In genomic region chr1:191757003-191757402, GRCh38 we compare ENCODE assay signal across 27 cellular contexts.
DNase-seq lines count a peak whose midpoint lies in the region; ATAC-seq, FAIRE-seq and TF ChIP-seq lines count a peak whose summit lies in the region.
"Had no signal": no experiment of that assay in that cellular context is flagged by ENCODE, and none has a peak within 500 bp of the region (broad histone marks: within the 10 kb centered on the region; RNA-seq: fewer than 3 reads in every experiment).

No MANE protein-coding gene starts in this region.

- H3K27me3 ChIP-seq in SK-N-SH (ENCODE audit: insufficient read depth) (no peaks in the 10 kb centered on the region), astrocyte (ENCODE audit: insufficient read depth, low read length) (no peaks in the 10 kb centered on the region), thyroid gland (no peaks in the 10 kb centered on the region)
- H3K27me3 ChIP-seq: esophagus muscularis mucosa, stomach, transverse colon had no signal

- TF ChIP-seq CTCF in SK-N-SH (IDR thresholded peaks at IDR 0.05) (no peak), astrocyte (IDR thresholded peaks at IDR 0.05; ENCODE audit: insufficient read depth, low read depth, low read length) (no peak), thyroid gland (IDR thresholded peaks at IDR 0.05) (no peak)

- H4K20me1 ChIP-seq in SK-N-SH (ENCODE audit: insufficient read depth) (no peaks in the 10 kb centered on the region), astrocyte (ENCODE audit: insufficient read depth, low read length) (no peaks in the 10 kb centered on the region)

- CTCF ChIA-PET in SK-N-SH (lab: Yijun Ruan, JAX): no interaction called here

- ATAC-seq in SK-N-SH treated with all-trans-retinoic acid at 6 μM for 48 hours: no peak
- ATAC-seq: activated CD4-positive, CD25-positive, alpha-beta regulatory T cell treated with anti-CD3 and anti-CD28 coated beads, Interleukin-2, amount 50 U/mL, for 24 hours; effector memory CD8-positive, alpha-beta T cell had no signal

- H3K27ac Mint-ChIP-seq in astrocyte (ENCODE audit: unreplicated experiment): no peak overlapping the region
- H3K27ac Mint-ChIP-seq: activated CD4-positive, alpha-beta memory T cell treated with anti-CD3 and anti-CD28 coated beads for 36 hours; activated naive CD8-positive, alpha-beta T cell treated with anti-CD3 and anti-CD28 coated beads, Interleukin-2, amount 10 ng/mL, durations not matched to agents 7 days and 5 days; B cell; effector memory CD8-positive, alpha-beta T cell had no signal

- H3K4me1 Mint-ChIP-seq in astrocyte (ENCODE audit: low read depth, unreplicated experiment): peaks cover 3% of the 10 kb centered on the region
- H3K4me1 Mint-ChIP-seq: activated naive CD8-positive, alpha-beta T cell treated with anti-CD3 and anti-CD28 coated beads, Interleukin-2, amount 10 ng/mL, durations not matched to agents 7 days and 5 days; B cell; neural crest cell had no signal

- H3K9me3 ChIP-seq in SK-N-SH: no peaks in the 10 kb centered on the region
- H3K9me3 ChIP-seq in astrocyte (ENCODE audit: insufficient read depth, low read depth, low read length): no peaks in the 10 kb centered on the region
- no peaks in the 10 kb centered on the region for H3K9me3 ChIP-seq in thyroid gland
- H3K9me3 ChIP-seq: esophagus muscularis mucosa, stomach, transverse colon had no signal

- no peaks in the 10 kb centered on the region for H3K36me3 ChIP-seq in SK-N-SH (replicated peaks in 1 of 2; ENCODE audit: control insufficient read depth in 1 of 2, insufficient read depth in 2 of 2, low read length in 1 of 2)
- H3K36me3 ChIP-seq in astrocyte (ENCODE audit: insufficient read depth, low read length): no peaks in the 10 kb centered on the region
- no peaks in the 10 kb centered on the region for H3K36me3 ChIP-seq in thyroid gland
- H3K36me3 ChIP-seq: esophagus muscularis mucosa, stomach, transverse colon had no signal

- POLR2A ChIA-PET in SK-N-SH (lab: Yijun Ruan, JAX): no interaction called here

- no peak for TF ChIP-seq EP300 in SK-N-SH (IDR thresholded peaks at IDR 0.05; ENCODE audit: borderline replicate concordance in 1 of 2, low read depth in 1 of 2, low read length in 1 of 2)

- no peaks in the 10 kb centered on the region for H3K36me3 Mint-ChIP-seq in astrocyte (ENCODE audit: low read depth, unreplicated experiment)
- H3K36me3 Mint-ChIP-seq: activated CD4-positive, alpha-beta memory T cell treated with anti-CD3 and anti-CD28 coated beads for 36 hours; activated naive CD8-positive, alpha-beta T cell treated with anti-CD3 and anti-CD28 coated beads, Interleukin-2, amount 10 ng/mL, durations not matched to agents 7 days and 5 days had no signal

- H3K9me3 Mint-ChIP-seq in astrocyte (ENCODE audit: unreplicated experiment): peaks cover 2% of the 10 kb centered on the region

- H3K4me1 ChIP-seq in SK-N-SH (ENCODE audit: control insufficient read depth in 1 of 2, insufficient read depth in 2 of 2, low read depth in 1 of 2, low read length in 1 of 2) (no peaks in the 10 kb centered on the region; a peak in 1 of 4 replicates), astrocyte (ENCODE audit: insufficient read depth, low read length) (no peaks in the 10 kb centered on the region), thyroid gland (no peaks in the 10 kb centered on the region)
- H3K4me1 ChIP-seq: esophagus muscularis mucosa, stomach, transverse colon had no signal

- H3K4me2 ChIP-seq in SK-N-SH: no peak overlapping the region
- no peak overlapping the region for H3K4me2 ChIP-seq in astrocyte (ENCODE audit: low read length)

- no peak for FAIRE-seq in astrocyte (lab: Jason Lieb, UNC)
- FAIRE-seq: colon, H1 had no signal

- H3K4me3 ChIP-seq in SK-N-SH (ENCODE audit: low read depth in 2 of 2, low read length in 1 of 2): no peak overlapping the region
- H3K4me3 ChIP-seq in astrocyte (ENCODE audit: insufficient read depth, low read depth, low read length): no peak overlapping the region
- H3K4me3 ChIP-seq in thyroid gland (replicated peaks in 1 of 3): no peak overlapping the region
- H3K4me3 ChIP-seq: esophagus muscularis mucosa, stomach, transverse colon had no signal

- TF ChIP-seq POLR2A in thyroid gland (IDR thresholded peaks at IDR 0.05): no peak

- H3K9ac ChIP-seq in SK-N-SH (no peak overlapping the region), astrocyte (ENCODE audit: low read length) (no peak overlapping the region)

- no peak for TF ChIP-seq RAD21 in SK-N-SH (IDR thresholded peaks at IDR 0.05; ENCODE audit: low read length)

- H3K79me2 ChIP-seq in SK-N-SH (ENCODE audit: insufficient read depth) (no peaks in the 10 kb centered on the region), astrocyte (ENCODE audit: insufficient read depth, low read length) (no peaks in the 10 kb centered on the region)

- no peaks in the 10 kb centered on the region for H3K9me2 ChIP-seq in SK-N-SH

- no peak overlapping the region for H3K27ac ChIP-seq in SK-N-SH (ENCODE audit: low read depth in 2 of 2, low read length in 1 of 2)
- no peak overlapping the region for H3K27ac ChIP-seq in astrocyte (ENCODE audit: low read depth, low read length)
- H3K27ac ChIP-seq in thyroid gland: no peak overlapping the region
- H3K27ac ChIP-seq: esophagus muscularis mucosa, stomach, transverse colon had no signal

- no peak overlapping the region for H2AFZ ChIP-seq in SK-N-SH (ENCODE audit: low read depth)
- no peak overlapping the region for H2AFZ ChIP-seq in astrocyte (ENCODE audit: low read depth, low read length)

- peak; percentile 17 for DNase-seq in SK-N-SH
- DNase-seq in astrocyte (ENCODE audit: low read depth): peak; percentile 60
- DNase-seq in iris pigment epithelial cell (ENCODE audit: low read depth): peak; percentile 0
- no peak for DNase-seq in thyroid gland
- DNase-seq in NCI-H2107 treated with DMSO at 0.1 percent for 48 hours (lab: John Stamatoyannopoulos, UW; ENCODE audit: unreplicated experiment): no peak
- no peak for DNase-seq in SKM-1 (lab: John Stamatoyannopoulos, UW; ENCODE audit: unreplicated experiment)
- no peak for DNase-seq in iPS-NIHi7 (ENCODE audit: extremely low spot score)
- DNase-seq: 8988T; activated CD4-positive, alpha-beta memory T cell treated with anti-CD3 and anti-CD28 coated beads for 36 hours; activated CD8-positive, alpha-beta memory T cell treated with anti-CD3 and anti-CD28 coated beads, Interleukin-2, amount 50 U/mL, for 48 hours; activated naive CD8-positive, alpha-beta T cell treated with anti-CD3 and anti-CD28 coated beads, Interleukin-2, amount 10 ng/mL, durations not matched to agents 7 days and 5 days; DMS53; effector memory CD8-positive, alpha-beta T cell; kidney glomerular epithelial cell; NCI-H1105 treated with DMSO at 0.1 percent for 48 hours; NCI-H2029 treated with DMSO at 0.1 percent for 48 hours; NCI-H446; SHP77; stomach; transverse colon had no signal

- intact Hi-C loops in thyroid gland (cut with DNase I): no loop called here

- H3F3A ChIP-seq in SK-N-SH (replicated peaks; ENCODE audit: insufficient read depth): no peaks in the 10 kb centered on the region

- H3K27me3 Mint-ChIP-seq in astrocyte (ENCODE audit: low read depth, unreplicated experiment): no peaks in the 10 kb centered on the region
- H3K27me3 Mint-ChIP-seq: activated CD4-positive, alpha-beta memory T cell treated with anti-CD3 and anti-CD28 coated beads for 36 hours; activated naive CD8-positive, alpha-beta T cell treated with anti-CD3 and anti-CD28 coated beads, Interleukin-2, amount 10 ng/mL, durations not matched to agents 7 days and 5 days; B cell; effector memory CD8-positive, alpha-beta T cell had no signal

- H3K4me3 Mint-ChIP-seq in astrocyte (ENCODE audit: unreplicated experiment): no peak overlapping the region
- H3K4me3 Mint-ChIP-seq: activated CD4-positive, alpha-beta memory T cell treated with anti-CD3 and anti-CD28 coated beads for 36 hours; activated naive CD8-positive, alpha-beta T cell treated with anti-CD3 and anti-CD28 coated beads, Interleukin-2, amount 10 ng/mL, durations not matched to agents 7 days and 5 days; B cell; effector memory CD8-positive, alpha-beta T cell; neural crest cell had no signal

TF ChIP-seq in SK-N-SH, 30 proteins besides CTCF, POLR2A, EP300 and RAD21:
- no peak for TF ChIP-seq ELF1 (IDR thresholded peaks at IDR 0.05)
- TF ChIP-seq GATA2 (CRISPR knock-in tag; IDR thresholded peaks at IDR 0.05): 0 out of 2 replicates have a peak, but pooled peaks have one; percentile 21

TF ChIP-seq in SK-N-SH treated with all-trans-retinoic acid at 6 μM for 48 hours, 23 proteins besides CTCF, POLR2A, EP300 and RAD21 (continues in another document):
- no peak for TF ChIP-seq ARNTL (CRISPR knock-in tag; IDR thresholded peaks at IDR 0.05; ENCODE audit: borderline replicate concordance, low read depth)
- TF ChIP-seq CSRNP3 (CRISPR knock-in tag; IDR thresholded peaks at IDR 0.05): no peak
- no peak for TF ChIP-seq TCF4 (CRISPR knock-in tag; IDR thresholded peaks at IDR 0.05; ENCODE audit: borderline replicate concordance)
- no peak for TF ChIP-seq ISL1 (CRISPR knock-in tag; IDR thresholded peaks at IDR 0.05)
- TF ChIP-seq CSDC2 (CRISPR knock-in tag; IDR thresholded peaks at IDR 0.05): no peak
- no peak for TF ChIP-seq ZNF565 (CRISPR knock-in tag; conservative IDR thresholded peaks at IDR 0.05; ENCODE audit: low read depth)
- no peak for TF ChIP-seq CREB5 (CRISPR knock-in tag; IDR thresholded peaks at IDR 0.05; ENCODE audit: low read depth)
- no peak for TF ChIP-seq TOX (CRISPR knock-in tag; IDR thresholded peaks at IDR 0.05; ENCODE audit: borderline replicate concordance)
- TF ChIP-seq OSR1 (CRISPR knock-in tag; IDR thresholded peaks at IDR 0.05): no peak

Comparison
In these comparisons a context has a peak if more than half of its experiments do, and no peak if none do; other contexts are left out.
1. DNase-seq: peak in SK-N-SH (single experiment), astrocyte (single experiment) and iris pigment epithelial cell (single experiment); none in thyroid gland (0 of 2), NCI-H2107 treated with DMSO at 0.1 percent for 48 hours (single experiment), SKM-1 (single experiment) and iPS-NIHi7 (single experiment).